8 cellular contexts compared by ENCODE assay signal in the genomic region with DNA sequence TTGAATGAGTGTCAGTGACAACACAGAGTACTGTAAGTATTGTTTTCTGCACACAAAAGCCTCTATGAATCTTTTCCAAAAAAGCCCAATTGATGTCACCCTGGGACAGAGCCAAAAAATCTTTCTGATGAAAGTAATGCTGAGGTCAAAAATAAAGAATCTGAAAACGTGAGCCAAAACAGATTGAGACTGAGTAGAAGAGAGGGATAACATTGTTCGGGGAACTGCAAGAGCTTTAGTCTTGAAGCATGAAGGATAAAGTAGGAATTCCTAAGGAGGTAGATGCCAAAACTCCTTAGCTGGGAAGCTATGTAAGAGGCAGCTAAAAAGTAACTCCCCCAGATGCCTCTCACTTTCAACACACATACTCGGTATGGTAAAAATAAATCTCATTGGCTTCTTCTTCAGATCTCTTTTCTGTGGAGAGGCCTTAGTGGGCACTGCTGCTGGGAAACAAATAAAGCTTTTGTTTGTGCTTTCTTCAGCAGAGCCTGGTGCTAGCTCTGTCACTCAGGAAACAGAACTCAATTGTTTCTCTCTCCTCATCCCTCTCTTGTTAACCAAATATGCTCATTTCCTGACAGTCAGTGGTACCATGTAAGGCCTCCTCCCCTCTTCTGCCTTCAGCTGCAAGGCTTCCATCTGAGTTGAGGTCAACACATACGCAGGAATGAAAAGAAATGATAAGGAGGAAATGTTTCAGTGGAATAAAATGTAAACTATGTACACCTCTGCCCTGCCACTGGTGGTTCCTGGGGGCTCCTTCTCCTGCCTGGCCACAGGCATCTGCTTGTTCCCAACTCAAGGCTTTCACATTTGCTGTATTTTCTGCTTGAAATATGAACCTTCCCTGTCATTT. TPM values are rescaled to one million over a fixed set of nuclear protein-coding genes. Genes with fewer than 3 reads are reported as not detected.
DNase-seq lines count a peak whose midpoint lies in the region; ATAC-seq, FAIRE-seq and TF ChIP-seq lines count a peak whose summit lies in the region.

No MANE protein-coding gene starts in this region.

- peaks cover 4% of the 10 kb centered on the region for H3K9me3 Mint-ChIP-seq in CD8-positive, alpha-beta T cell
- peaks cover 4% of the 10 kb centered on the region for H3K9me3 Mint-ChIP-seq in stimulated activated effector memory CD8-positive, alpha-beta T cell treated with anti-CD3 and anti-CD28 coated beads, Interleukin-12 subunit alpha, Interleukin-12 subunit beta, amount 100 ng/mL, for 72 hours

- POLR2A ChIA-PET in CD8-positive, alpha-beta T cell (lab: Charles Lee) = interaction anchor here (0.6 to 1.4 kb wide), 3 partner anchors 13 to 53 kb away, joined by 3 read pairs; no protein-coding TSS in a partner anchor

- no peaks in the 10 kb centered on the region for H3K36me3 Mint-ChIP-seq in CD8-positive, alpha-beta T cell
- no peaks in the 10 kb centered on the region for H3K36me3 Mint-ChIP-seq in stimulated activated effector memory CD8-positive, alpha-beta T cell treated with anti-CD3 and anti-CD28 coated beads, Interleukin-12 subunit alpha, Interleukin-12 subunit beta, amount 100 ng/mL, for 72 hours

- intact Hi-C loops in CD8-positive, alpha-beta T cell (cut with DNase I, micrococcal nuclease) = no loop called here

- no peaks in the 10 kb centered on the region for H3K27me3 Mint-ChIP-seq in CD8-positive, alpha-beta T cell (ENCODE audit: low read depth)

- no peak for FAIRE-seq in small intestine (lab: Jason Lieb, UNC)

- peaks cover 28% of the 10 kb centered on the region for H3K4me1 Mint-ChIP-seq in CD8-positive, alpha-beta T cell (ENCODE audit: low read depth)
- H3K4me1 Mint-ChIP-seq in stimulated activated effector memory CD8-positive, alpha-beta T cell treated with anti-CD3 and anti-CD28 coated beads, Interleukin-12 subunit alpha, Interleukin-12 subunit beta, amount 100 ng/mL, for 72 hours = peaks cover 8% of the 10 kb centered on the region

- no peak overlapping the region for H3K4me3 Mint-ChIP-seq in CD8-positive, alpha-beta T cell
- no peak overlapping the region for H3K4me3 Mint-ChIP-seq in stimulated activated effector memory CD8-positive, alpha-beta T cell treated with anti-CD3 and anti-CD28 coated beads, Interleukin-12 subunit alpha, Interleukin-12 subunit beta, amount 100 ng/mL, for 72 hours

- H3K27ac ChIP-seq in CD8-positive, alpha-beta T cell (ENCODE audit: low read depth, low read length) = no peak overlapping the region
- peak overlapping the region; percentile 76 for H3K27ac ChIP-seq in iPS DF 6.9 (ENCODE audit: low read length)
- H3K27ac ChIP-seq in small intestine (ENCODE audit: low read depth in 1 of 2, low read length in 1 of 2) = peak overlapping the region in 1 of 2 donors; percentile 67

- H3K36me3 ChIP-seq in CD8-positive, alpha-beta T cell (ENCODE audit: insufficient read depth, low read length) = no peaks in the 10 kb centered on the region
- H3K36me3 ChIP-seq in iPS DF 6.9 (ENCODE audit: control insufficient read depth, insufficient read depth, low read length) = no peaks in the 10 kb centered on the region
- H3K36me3 ChIP-seq in small intestine (ENCODE audit: control insufficient read depth in 2 of 2, insufficient read depth in 2 of 2, low read length in 2 of 2) = no peaks in the 10 kb centered on the region

- no peak for ATAC-seq in CD8-positive, alpha-beta T cell
- peak; percentile 53 for ATAC-seq in HG03565 (IDR thresholded peaks at IDR 0.05; ENCODE audit: unreplicated experiment)
- ATAC-seq in stimulated activated effector memory CD8-positive, alpha-beta T cell treated with anti-CD3 and anti-CD28 coated beads, Interleukin-12 subunit alpha, Interleukin-12 subunit beta, amount 100 ng/mL, for 72 hours = peak; percentile 61

- no CpG with 5 or more reads among the region's 4 CpGs for WGBS in iPS DF 6.9 (ENCODE audit: insufficient coverage, insufficient read length)
- WGBS in small intestine, 3 donors = 44 to 70% (median 60%) methylated on average over 4 of the region's 4 CpGs

- no peak for TF ChIP-seq CTCF in CD8-positive, alpha-beta T cell (IDR thresholded peaks at IDR 0.05)
- no peak for TF ChIP-seq CTCF in astrocyte of the cerebellum (IDR thresholded peaks at IDR 0.05; ENCODE audit: low read depth, low read length, missing control alignments)

- CTCF ChIA-PET in CD8-positive, alpha-beta T cell (lab: Charles Lee) = interaction anchor here (1.2 kb wide), 1 partner anchor 14 kb away, joined by 3 read pairs; no protein-coding TSS in a partner anchor

- H3K9me3 ChIP-seq in CD8-positive, alpha-beta T cell (ENCODE audit: low read length) = no peaks in the 10 kb centered on the region
- H3K9me3 ChIP-seq in iPS DF 6.9 (ENCODE audit: control insufficient read depth, insufficient read depth, low read length) (no peaks in the 10 kb centered on the region), small intestine (ENCODE audit: control insufficient read depth, low read depth) (no peaks in the 10 kb centered on the region)

- DNase-seq in CD8-positive, alpha-beta T cell = no peak
- DNase-seq in astrocyte of the cerebellum (ENCODE audit: low read depth) (peak; percentile 92), iPS DF 6.9 (ENCODE audit: low read depth, low spot score) (peak; percentile 47), small intestine (no peak), germinal center (ENCODE audit: low spot score) (no peak)
- no peak for DNase-seq in stimulated activated effector memory CD8-positive, alpha-beta T cell treated with anti-CD3 and anti-CD28 coated beads, Interleukin-12 subunit alpha, Interleukin-12 subunit beta, amount 100 ng/mL, for 72 hours (ENCODE audit: low spot score in 2 of 2)
- no peak for DNase-seq in stimulated activated CD8-positive, alpha-beta memory T cell treated with anti-CD3 and anti-CD28 coated beads, Interleukin-4, amount 100 ng/mL, for 48 hours

- no peak overlapping the region for H3K4me3 ChIP-seq in CD8-positive, alpha-beta T cell (ENCODE audit: low read depth, low read length)
- H3K4me3 ChIP-seq in astrocyte of the cerebellum (ENCODE audit: low read depth, low read length) (no peak overlapping the region), iPS DF 6.9 (ENCODE audit: low read length) (no peak overlapping the region), small intestine (ENCODE audit: low read depth in 1 of 2, low read length in 2 of 2) (no peak overlapping the region)

- in situ Hi-C loops in astrocyte of the cerebellum (cut with HindIII; ENCODE audit: low sequenced_read_pairs) = loop anchor here (5.0 kb wide), 1 partner anchor 76 kb away; no protein-coding TSS in a partner anchor

- peaks cover 7% of the 10 kb centered on the region for H3K4me1 ChIP-seq in CD8-positive, alpha-beta T cell (ENCODE audit: insufficient read depth, low read length)
- H3K4me1 ChIP-seq in iPS DF 6.9 (ENCODE audit: control insufficient read depth, insufficient read depth, low read length) (peaks cover 1% of the 10 kb centered on the region; the same call in 1 of the 2 replicates), small intestine (ENCODE audit: control insufficient read depth in 2 of 2, insufficient read depth in 1 of 2, low read depth in 1 of 2, low read length in 1 of 2) (no peaks in the 10 kb centered on the region)

- H3K27me3 ChIP-seq in CD8-positive, alpha-beta T cell (ENCODE audit: insufficient read depth, low read length) = no peaks in the 10 kb centered on the region
- H3K27me3 ChIP-seq in iPS DF 6.9 (ENCODE audit: control insufficient read depth, insufficient read depth, low read length) (no peaks in the 10 kb centered on the region), small intestine (ENCODE audit: control insufficient read depth in 2 of 2, insufficient read depth in 2 of 2, low read length in 2 of 2) (no peaks in the 10 kb centered on the region)

- peak overlapping the region; percentile 7 for H3K27ac Mint-ChIP-seq in CD8-positive, alpha-beta T cell
- H3K27ac Mint-ChIP-seq in stimulated activated effector memory CD8-positive, alpha-beta T cell treated with anti-CD3 and anti-CD28 coated beads, Interleukin-12 subunit alpha, Interleukin-12 subunit beta, amount 100 ng/mL, for 72 hours = no peak overlapping the region

RNA-seq across cellular contexts. Expression of a gene that starts 58.1 kb away (rescaled TPM):
- 1 to 10 TPM; 1.1 to 1.2 TPM for total RNA-seq in CD8-positive, alpha-beta T cell
- 1 to 10 TPM in 2 of 3 donors, not detected in 1; 1.1 to 7.9 TPM for polyA plus RNA-seq in small intestine

Comparison
In these comparisons a context has a peak if more than half of its experiments do, and no peak if none do; other contexts are left out.
1. DNase-seq: peak in astrocyte of the cerebellum (single experiment) and iPS DF 6.9 (single experiment); none in CD8-positive, alpha-beta T cell (0 of 7), stimulated activated effector memory CD8-positive, alpha-beta T cell treated with anti-CD3 and anti-CD28 coated beads, Interleukin-12 subunit alpha, Interleukin-12 subunit beta, amount 100 ng/mL, for 72 hours (0 of 2), small intestine (single experiment), stimulated activated CD8-positive, alpha-beta memory T cell treated with anti-CD3 and anti-CD28 coated beads, Interleukin-4, amount 100 ng/mL, for 48 hours (single experiment) and germinal center (single experiment).